1 cellular context compared by ENCODE assay signal in genomic region chr12:8564656-8565055, GRCh38.
TF ChIP-seq lines count a peak whose summit lies in the region.

No MANE protein-coding gene starts in this region.

TF ChIP-seq in K562, 482 proteins besides CTCF, POLR2A, EP300 and RAD21 (continued from another document):
- TF ChIP-seq ZNF41 (CRISPR knock-in tag; conservative IDR thresholded peaks at IDR 0.05) (no peak), ETV1 (tag; conservative IDR thresholded peaks at IDR 0.05; ENCODE audit: low read depth) (no peak)
